In genomic region chr4:1975391-1975801, GRCh38 we compare ENCODE assay signal across 23 cellular contexts. TPM values are rescaled to one million over a fixed set of nuclear protein-coding genes. Genes with fewer than 3 reads are reported as not detected.
DNase-seq lines count a peak whose midpoint lies in the region; ATAC-seq and TF ChIP-seq lines count a peak whose summit lies in the region.
"Had no signal": no experiment of that assay in that cellular context is flagged by ENCODE, and none has a peak within 500 bp of the region (broad histone marks: within the 10 kb centered on the region; RNA-seq: fewer than 3 reads in every experiment).

No MANE protein-coding gene starts in this region.

- intact Hi-C loops in natural killer cell (cut with micrococcal nuclease), result no loop called here
- intact Hi-C loops in posterior vena cava (cut with DNase I), result no loop called here

- no peak overlapping the region for H3K27ac Mint-ChIP-seq in natural killer cell treated with Interleukin-12 subunit alpha and Interleukin-12 subunit beta and Interleukin-15 and Interleukin-18, amount 100 ng/mL, for 72 hours
- no peak overlapping the region for H3K27ac Mint-ChIP-seq in natural killer cell
- H3K27ac Mint-ChIP-seq in endothelial cell (ENCODE audit: unreplicated experiment), result no peak overlapping the region
- H3K27ac Mint-ChIP-seq: activated naive CD4-positive, alpha-beta T cell treated with anti-CD3 and anti-CD28 coated beads, Interleukin-2, amount 50 U/mL, for 24 hours; activated T-cell treated with anti-CD3 and anti-CD28 coated beads, Interleukin-2, amount 50 U/mL, for 72 hours; T-helper 1 cell treated with Interleukin-12 subunit alpha and Interleukin-12 subunit beta and Interleukin-4 antibody, amounts not matched to agents 30 μg/mL and 1 μg/mL, for 36 hours had no signal

- peak; percentile 54 for DNase-seq in natural killer cell treated with Interleukin-12 subunit alpha and Interleukin-12 subunit beta and Interleukin-15 and Interleukin-18, amount 100 ng/mL, for 72 hours (ENCODE audit: low spot score)
- DNase-seq in natural killer cell, result no peak
- no peak for DNase-seq in endothelial cell (ENCODE audit: low spot score)
- DNase-seq in posterior vena cava (ENCODE audit: low spot score), result peak; percentile 74
- no peak for DNase-seq in NCI-H2171 treated with DMSO at 0.1 percent for 48 hours (lab: John Stamatoyannopoulos, UW)
- DNase-seq in NCI-H1930 (lab: John Stamatoyannopoulos, UW), result no peak
- DNase-seq: activated T-cell treated with anti-CD3 and anti-CD28 coated beads, Interleukin-2, amount 50 U/mL, for 72 hours; anterior cingulate cortex; colonic mucosa; DND-41; effector memory CD4-positive, alpha-beta T cell; esophagus squamous epithelium; foreskin melanocyte; KBM-7; mammary epithelial cell; NCI-H2081; NCI-H446; RPMI8226; SK-N-SH; trophoblast cell had no signal

- no peaks in the 10 kb centered on the region for H3K9me3 Mint-ChIP-seq in natural killer cell treated with Interleukin-12 subunit alpha and Interleukin-12 subunit beta and Interleukin-15 and Interleukin-18, amount 100 ng/mL, for 72 hours
- H3K9me3 Mint-ChIP-seq in natural killer cell, result no peaks in the 10 kb centered on the region
- H3K9me3 Mint-ChIP-seq in endothelial cell (ENCODE audit: unreplicated experiment), result no peaks in the 10 kb centered on the region
- H3K9me3 Mint-ChIP-seq: activated naive CD4-positive, alpha-beta T cell treated with anti-CD3 and anti-CD28 coated beads, Interleukin-2, amount 50 U/mL, for 24 hours; activated T-cell treated with anti-CD3 and anti-CD28 coated beads, Interleukin-2, amount 50 U/mL, for 72 hours; T-helper 1 cell treated with Interleukin-12 subunit alpha and Interleukin-12 subunit beta and Interleukin-4 antibody, amounts not matched to agents 30 μg/mL and 1 μg/mL, for 36 hours had no signal

- peaks cover 6% of the 10 kb centered on the region for H3K36me3 Mint-ChIP-seq in natural killer cell treated with Interleukin-12 subunit alpha and Interleukin-12 subunit beta and Interleukin-15 and Interleukin-18, amount 100 ng/mL, for 72 hours
- H3K36me3 Mint-ChIP-seq in natural killer cell (no peaks in the 10 kb centered on the region), endothelial cell (ENCODE audit: low read depth, unreplicated experiment) (peaks cover 25% of the 10 kb centered on the region)

- peaks cover 0 to 4% of the 10 kb centered on the region in 2 donors for H3K4me1 Mint-ChIP-seq in natural killer cell treated with Interleukin-12 subunit alpha and Interleukin-12 subunit beta and Interleukin-15 and Interleukin-18, amount 100 ng/mL, for 72 hours (ENCODE audit: low read depth in 2 of 2)
- H3K4me1 Mint-ChIP-seq in natural killer cell (no peaks in the 10 kb centered on the region), endothelial cell (ENCODE audit: unreplicated experiment) (no peaks in the 10 kb centered on the region)
- H3K4me1 Mint-ChIP-seq: activated naive CD4-positive, alpha-beta T cell treated with anti-CD3 and anti-CD28 coated beads, Interleukin-2, amount 50 U/mL, for 24 hours had no signal

- H3K4me3 Mint-ChIP-seq in natural killer cell treated with Interleukin-12 subunit alpha and Interleukin-12 subunit beta and Interleukin-15 and Interleukin-18, amount 100 ng/mL, for 72 hours, result no peak overlapping the region
- H3K4me3 Mint-ChIP-seq in natural killer cell (no peak overlapping the region), endothelial cell (ENCODE audit: unreplicated experiment) (peak overlapping the region; percentile 48)
- H3K4me3 Mint-ChIP-seq: activated naive CD4-positive, alpha-beta T cell treated with anti-CD3 and anti-CD28 coated beads, Interleukin-2, amount 50 U/mL, for 24 hours; activated T-cell treated with anti-CD3 and anti-CD28 coated beads, Interleukin-2, amount 50 U/mL, for 72 hours; T-helper 1 cell treated with Interleukin-12 subunit alpha and Interleukin-12 subunit beta and Interleukin-4 antibody, amounts not matched to agents 30 μg/mL and 1 μg/mL, for 36 hours had no signal

- no peaks in the 10 kb centered on the region for H3K27me3 Mint-ChIP-seq in natural killer cell treated with Interleukin-12 subunit alpha and Interleukin-12 subunit beta and Interleukin-15 and Interleukin-18, amount 100 ng/mL, for 72 hours
- H3K27me3 Mint-ChIP-seq in natural killer cell (ENCODE audit: low read depth in 2 of 2), result no peaks in the 10 kb centered on the region
- H3K27me3 Mint-ChIP-seq in endothelial cell (ENCODE audit: unreplicated experiment), result peaks cover 10% of the 10 kb centered on the region
- H3K27me3 Mint-ChIP-seq: activated naive CD4-positive, alpha-beta T cell treated with anti-CD3 and anti-CD28 coated beads, Interleukin-2, amount 50 U/mL, for 24 hours had no signal

- ATAC-seq in natural killer cell treated with Interleukin-12 subunit alpha and Interleukin-12 subunit beta and Interleukin-15 and Interleukin-18, amount 100 ng/mL, for 72 hours, result no peak
- no peak for ATAC-seq in natural killer cell
- ATAC-seq in HG02938 (IDR thresholded peaks at IDR 0.05; ENCODE audit: unreplicated experiment), result no peak

- TF ChIP-seq CTCF in natural killer cell (IDR thresholded peaks at IDR 0.05) (no peak), endothelial cell (IDR thresholded peaks at IDR 0.05; ENCODE audit: unreplicated experiment) (no peak)

RNA-seq across cellular contexts. Expression of gene NELFA, which starts 33.4 kb away (rescaled TPM):
- total RNA-seq in natural killer cell treated with Interleukin-12 subunit alpha and Interleukin-12 subunit beta and Interleukin-15 and Interleukin-18, amount 100 ng/mL, for 72 hours, result 10 to 100 TPM; 29.6 to 59.3 TPM
- total RNA-seq in natural killer cell (10 to 100 TPM; 38.7 to 47.6 (median 46.0) TPM), endothelial cell (ENCODE audit: unreplicated experiment) (30.2 TPM), posterior vena cava (10 to 100 TPM; 16.2 to 17.3 TPM)

Comparison
In these comparisons a context has a peak if more than half of its experiments do, and no peak if none do; other contexts are left out.
1. DNase-seq: peak in natural killer cell treated with Interleukin-12 subunit alpha and Interleukin-12 subunit beta and Interleukin-15 and Interleukin-18, amount 100 ng/mL, for 72 hours (single experiment) and posterior vena cava (single experiment); none in natural killer cell (single experiment), endothelial cell (single experiment), NCI-H2171 treated with DMSO at 0.1 percent for 48 hours (single experiment) and NCI-H1930 (0 of 2).